In genomic region chr11:101510608-101511007, GRCh38 we compare ENCODE assay signal across 25 cellular contexts.
"Had no signal": no experiment of that assay in that cellular context is flagged by ENCODE, and none has a peak within 500 bp of the region (broad histone marks: within the 10 kb centered on the region; RNA-seq: fewer than 3 reads in every experiment).

No MANE protein-coding gene starts in this region.

- DNase-seq: activated CD4-positive, alpha-beta T cell treated with anti-CD3 and anti-CD28 coated beads for 48 hours; activated CD4-positive, alpha-beta T cell treated with anti-CD3 and anti-CD28 coated beads, Interleukin-2, amount 50 U/mL, for 4 hours; activated CD8-positive, alpha-beta memory T cell treated with anti-CD3 and anti-CD28 coated beads, Interleukin-2, amount 50 U/mL, for 48 hours; activated CD8-positive, alpha-beta T cell treated with anti-CD3 and anti-CD28 coated beads, Interleukin-2, amount 10 ng/mL, durations not matched to agents 7 days and 5 days; activated naive CD4-positive, alpha-beta T cell treated with anti-CD3 and anti-CD28 coated beads, Interleukin-2, amount 50 U/mL, for 16 hours; activated naive CD8-positive, alpha-beta T cell treated with anti-CD3 and anti-CD28 coated beads, Interleukin-2, amount 10 ng/mL, durations not matched to agents 7 days and 5 days; activated T-cell treated with anti-CD3 and anti-CD28 coated beads, Interleukin-2, amount 50 U/mL, for 1 hour; adrenal gland; anterior cingulate cortex; caudate nucleus; Kasumi-1; KBM-7; NCI-H1105; NCI-H1436; NCI-H187; NCI-H2081; NCI-H446; NCI-H524; RPMI8226; T-helper 1 cell had no signal

- H3K36me3 ChIP-seq: adrenal gland, breast epithelium had no signal

- H3K27me3 ChIP-seq: adrenal gland, breast epithelium had no signal

- H3K4me1 ChIP-seq: adrenal gland, breast epithelium had no signal

- H3K4me3 ChIP-seq: adrenal gland, breast epithelium, SK-N-MC had no signal

- H3K27ac ChIP-seq: adrenal gland, breast epithelium, SK-N-MC had no signal

- ATAC-seq: activated CD4-positive, CD25-positive, alpha-beta regulatory T cell treated with anti-CD3 and anti-CD28 coated beads, Interleukin-2, amount 50 U/mL, for 24 hours; activated CD8-positive, alpha-beta T cell treated with anti-CD3 and anti-CD28 coated beads, Interleukin-2, amount 10 ng/mL, durations not matched to agents 7 days and 5 days; Panc1; Right ventricle myocardium inferior had no signal

- H3K9me3 ChIP-seq: adrenal gland, breast epithelium had no signal
